Comparison of ENCODE assay signal across 10 cellular contexts in the genomic region with DNA sequence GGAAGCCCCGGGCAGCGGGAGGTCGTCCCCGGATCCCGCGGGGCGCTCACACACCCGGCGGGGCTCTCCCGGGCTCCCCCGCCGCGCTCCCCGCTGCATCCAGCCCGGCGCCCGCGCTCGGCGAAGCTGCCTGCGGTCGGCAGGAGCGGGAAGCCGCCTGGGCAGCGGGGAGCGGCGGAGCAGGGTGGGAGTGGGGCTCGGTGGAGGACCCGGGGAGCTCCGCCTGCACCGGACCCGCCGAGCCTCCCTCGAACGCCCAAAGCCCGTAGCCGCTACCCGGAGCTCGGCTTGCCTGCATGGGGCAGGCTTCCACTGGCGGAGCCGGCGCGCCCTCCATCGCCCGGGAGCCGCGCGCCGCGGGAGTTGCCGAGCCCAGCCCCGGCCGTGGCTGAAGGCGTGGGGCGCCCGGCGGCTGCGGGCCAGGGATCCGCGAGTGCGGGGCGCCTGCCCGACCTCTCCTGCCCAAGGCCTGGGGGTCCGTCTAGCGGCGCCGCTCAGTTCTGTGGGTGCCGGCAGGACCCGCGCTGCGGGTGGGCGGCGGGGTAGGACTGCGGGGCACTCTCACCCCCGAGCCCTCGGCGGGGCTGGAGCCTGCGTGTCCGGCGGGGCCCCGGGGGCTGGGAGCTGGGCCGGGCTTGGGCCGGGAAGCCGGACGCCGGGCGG. TPM values are rescaled to one million over a fixed set of nuclear protein-coding genes. Genes with fewer than 3 reads are reported as not detected.
DNase-seq lines count a peak whose midpoint lies in the region; ATAC-seq and TF ChIP-seq lines count a peak whose summit lies in the region.
"Had no signal": no experiment of that assay in that cellular context is flagged by ENCODE, and none has a peak within 500 bp of the region (broad histone marks: within the 10 kb centered on the region; RNA-seq: fewer than 3 reads in every experiment).

No MANE protein-coding gene starts in this region.

- peaks cover 89% of the 10 kb centered on the region for H3K27me3 ChIP-seq in endodermal cell (ENCODE audit: control insufficient read depth, insufficient read depth, low read length, poor library complexity, severe bottlenecking)
- H3K27me3 ChIP-seq in mesenchymal stem cell (ENCODE audit: control insufficient read depth in 1 of 2, insufficient read depth in 1 of 2, low read length in 2 of 2) = peaks cover 29 to 53% of the 10 kb centered on the region in 2 experiments

- no peaks in the 10 kb centered on the region for H3K9me3 Mint-ChIP-seq in endodermal cell
- H3K9me3 Mint-ChIP-seq: activated naive CD4-positive, alpha-beta T cell treated with anti-CD3 and anti-CD28 coated beads, Interleukin-2, amount 50 U/mL, for 72 hours had no signal

- H3K9me3 ChIP-seq in endodermal cell (ENCODE audit: control insufficient read depth, low read length) = no peaks in the 10 kb centered on the region
- H3K9me3 ChIP-seq in mesenchymal stem cell (ENCODE audit: control insufficient read depth, low read length) = no peaks in the 10 kb centered on the region

- H3K4ac ChIP-seq in mesenchymal stem cell (ENCODE audit: low read depth in 1 of 2, low read length in 2 of 2) = peak overlapping the region in 1 of 2 experiments; percentile 32

- H4K91ac ChIP-seq in mesenchymal stem cell (ENCODE audit: low read length) = no peak overlapping the region

- no peak for ATAC-seq in HG03108 (IDR thresholded peaks at IDR 0.05; ENCODE audit: unreplicated experiment)
- no peak for ATAC-seq in HG02885 (IDR thresholded peaks at IDR 0.05; ENCODE audit: poor library complexity, unreplicated experiment)

- H3K4me1 ChIP-seq in endodermal cell (ENCODE audit: control insufficient read depth, insufficient read depth, low read length) (no peaks in the 10 kb centered on the region), mesenchymal stem cell (ENCODE audit: control insufficient read depth, insufficient read depth, low read depth, low read length) (peaks cover 19% of the 10 kb centered on the region)

- peak; percentile 22 for DNase-seq in ACHN
- DNase-seq in HK-2 (ENCODE audit: unreplicated experiment) = peak; percentile 38
- DNase-seq in endodermal cell = peak; percentile 70
- peak; percentile 31 for DNase-seq in mesenchymal stem cell
- DNase-seq in SIG-M5 (lab: John Stamatoyannopoulos, UW) = no peak
- DNase-seq in GM19238 (ENCODE audit: insufficient read length, low spot score) = no peak
- DNase-seq: stimulated activated CD8-positive, alpha-beta memory T cell treated with anti-CD3 and anti-CD28 coated beads, Interleukin-4, amount 100 ng/mL, for 48 hours had no signal

- H3K4me2 ChIP-seq in mesenchymal stem cell (ENCODE audit: low read length, poor library complexity, severe bottlenecking) = peak overlapping the region; percentile 82

- H3K9ac ChIP-seq in endodermal cell (ENCODE audit: extremely low read depth, low read length, poor library complexity, severe bottlenecking) = no peak overlapping the region
- no peak overlapping the region for H3K9ac ChIP-seq in mesenchymal stem cell (ENCODE audit: low read length)

- peak overlapping the region; percentile 65 for H2AFZ ChIP-seq in mesenchymal stem cell (ENCODE audit: low read depth, low read length)

- H2BK120ac ChIP-seq in mesenchymal stem cell (ENCODE audit: low read depth, low read length) = peak overlapping the region; percentile 22

- no peak overlapping the region for H3K27ac Mint-ChIP-seq in endodermal cell
- H3K27ac Mint-ChIP-seq: activated naive CD4-positive, alpha-beta T cell treated with anti-CD3 and anti-CD28 coated beads, Interleukin-2, amount 50 U/mL, for 72 hours had no signal

- peaks cover under 1% of the 10 kb centered on the region for H3K36me3 Mint-ChIP-seq in endodermal cell (ENCODE audit: low read depth)

- 0% methylated on average over 11 to 87 of the region's 87 CpGs for whole genome bisulfite sequencing in endodermal cell (ENCODE audit: insufficient coverage in 1 of 2, insufficient read length in 1 of 2), 2 experiments
- WGBS in mesenchymal stem cell = under 1% methylated on average over 67 of the region's 87 CpGs

- H2AK5ac ChIP-seq in mesenchymal stem cell (ENCODE audit: low read length, severe bottlenecking) = no peak overlapping the region

- H3K27ac ChIP-seq in endodermal cell (ENCODE audit: low read depth, low read length) = no peak overlapping the region
- no peak overlapping the region for H3K27ac ChIP-seq in mesenchymal stem cell (ENCODE audit: low read length, poor library complexity, severe bottlenecking)

- peak overlapping the region in 1 of 2 experiments; percentile 74 for H3K18ac ChIP-seq in mesenchymal stem cell (ENCODE audit: low read depth in 1 of 2, low read length in 2 of 2)

- H3K23ac ChIP-seq in mesenchymal stem cell (ENCODE audit: low read length in 2 of 2) = no peak overlapping the region

- H2BK5ac ChIP-seq in mesenchymal stem cell (ENCODE audit: low read depth, low read length, poor library complexity, severe bottlenecking) = no peak overlapping the region

- TF ChIP-seq CTCF in endodermal cell (conservative IDR thresholded peaks at IDR 0.05) = no peak

- no peaks in the 10 kb centered on the region for H3K36me3 ChIP-seq in endodermal cell (ENCODE audit: control insufficient read depth, insufficient read depth, low read length)
- peaks cover 0 to 6% of the 10 kb centered on the region in 2 experiments for H3K36me3 ChIP-seq in mesenchymal stem cell (ENCODE audit: control insufficient read depth in 1 of 2, insufficient read depth in 2 of 2, low read depth in 1 of 2, low read length in 2 of 2)

- H3K79me1 ChIP-seq in mesenchymal stem cell (replicated peaks; ENCODE audit: low read length, poor library complexity, severe bottlenecking) = peaks cover 2% of the 10 kb centered on the region

- peak overlapping the region; percentile 12 to 16 for H2BK12ac ChIP-seq in mesenchymal stem cell (ENCODE audit: low read length in 2 of 2)

- no peak overlapping the region for H3K14ac ChIP-seq in mesenchymal stem cell (ENCODE audit: low read length in 2 of 2)

- H2BK15ac ChIP-seq in mesenchymal stem cell (ENCODE audit: low read depth, poor library complexity, severe bottlenecking) = peak overlapping the region; percentile 67

- H4K8ac ChIP-seq in mesenchymal stem cell (ENCODE audit: low read length) = no peak overlapping the region

- in situ Hi-C loops in ACHN (cut with HindIII; ENCODE audit: low pct_ligation_motif_present, low pct_unique_long_range_greater_than_20kb, low sequenced_read_pairs) = no loop called here

- H3K27me3 Mint-ChIP-seq in endodermal cell (ENCODE audit: insufficient read depth) = peaks cover 75% of the 10 kb centered on the region

- H3K4me3 Mint-ChIP-seq in endodermal cell = no peak overlapping the region

- peaks cover 9% of the 10 kb centered on the region for H3K4me1 Mint-ChIP-seq in endodermal cell

- H3K4me3 ChIP-seq in endodermal cell (ENCODE audit: low read length) (peak overlapping the region; percentile 12), mesenchymal stem cell (ENCODE audit: insufficient read depth in 1 of 2, low read depth in 1 of 2, low read length in 2 of 2) (peak overlapping the region; percentile 66 to 68)

RNA-seq across cellular contexts. Expression of a gene that starts 0.7 kb away (rescaled TPM):
- total RNA-seq in endodermal cell = 1 to 10 TPM; 1.8 to 5.8 TPM
- 13.5 TPM for polyA plus RNA-seq in endodermal cell (2013, experiment 1 of 2)
- 14.2 TPM for polyA plus RNA-seq in endodermal cell (2013, experiment 2 of 2)
- polyA plus RNA-seq in mesenchymal stem cell (2013, experiment 1 of 2) = 11.5 TPM
- 11.1 TPM for polyA plus RNA-seq in mesenchymal stem cell (2013, experiment 2 of 2)

Comparison
In these comparisons a context has a peak if more than half of its experiments do, and no peak if none do; other contexts are left out.
1. DNase-seq: peak in ACHN (single experiment), HK-2 (single experiment), endodermal cell (single experiment) and mesenchymal stem cell (single experiment); none in SIG-M5 (single experiment) and GM19238 (single experiment).